20 cellular contexts compared by ENCODE assay signal in genomic region chr4:174201898-174202297, GRCh38.
DNase-seq lines count a peak whose midpoint lies in the region; ATAC-seq, FAIRE-seq and TF ChIP-seq lines count a peak whose summit lies in the region.
"Had no signal": no experiment of that assay in that cellular context is flagged by ENCODE, and none has a peak within 500 bp of the region (broad histone marks: within the 10 kb centered on the region; RNA-seq: fewer than 3 reads in every experiment).

No MANE protein-coding gene starts in this region.

- dilution Hi-C loops in IMR-90 (cut with HindIII; ENCODE audit: low sequenced_read_pairs, unreplicated experiment) = no loop called here

- H3F3A ChIP-seq in SK-N-SH (replicated peaks; ENCODE audit: insufficient read depth) = peaks cover 11% of the 10 kb centered on the region

- H4K8ac ChIP-seq in IMR-90 (ENCODE audit: low read depth in 2 of 2, low read length in 2 of 2) = no peak overlapping the region

- H2AFZ ChIP-seq in IMR-90 (replicated peaks; ENCODE audit: low read length, poor library complexity) = no peak overlapping the region
- H2AFZ ChIP-seq in SK-N-SH (ENCODE audit: low read depth) = peak overlapping the region; percentile 69
- H2AFZ ChIP-seq: GM23248 had no signal

- no peak overlapping the region for H4K91ac ChIP-seq in IMR-90 (ENCODE audit: insufficient read depth, low read depth, low read length)

- H3K4me1 ChIP-seq in IMR-90 (ENCODE audit: control insufficient read depth, insufficient read depth, low read length) = no peaks in the 10 kb centered on the region
- H3K4me1 ChIP-seq in SK-N-SH (ENCODE audit: control insufficient read depth in 1 of 2, insufficient read depth in 2 of 2, low read depth in 1 of 2, low read length in 1 of 2) = peaks cover 24 to 43% of the 10 kb centered on the region in 2 experiments; a peak in 3 of 4 replicates
- peaks cover 14% of the 10 kb centered on the region for H3K4me1 ChIP-seq in muscle layer of colon (ENCODE audit: insufficient read depth, low read length)

- H3K9ac ChIP-seq in IMR-90 (ENCODE audit: low read depth, low read length) = no peak overlapping the region
- peak overlapping the region; percentile 47; the same call in 1 of the 2 replicates for H3K9ac ChIP-seq in SK-N-SH
- H3K9ac ChIP-seq in muscle layer of colon (ENCODE audit: low read length) = no peak overlapping the region
- H3K9ac ChIP-seq: GM23248 had no signal

- no peaks in the 10 kb centered on the region for H3K79me2 ChIP-seq in SK-N-SH (ENCODE audit: insufficient read depth)

- in situ Hi-C loops in IMR-90 (cut with MboI; ENCODE audit: low sequenced_read_pairs) = no loop called here

- TF ChIP-seq CTCF in D721Med (IDR thresholded peaks at IDR 0.05; ENCODE audit: insufficient read depth, missing control alignments) (no peak), IMR-90 (conservative IDR thresholded peaks at IDR 0.05; ENCODE audit: low read depth, low read length) (no peak), SK-N-SH (IDR thresholded peaks at IDR 0.05) (no peak)

- CTCF ChIA-PET in IMR-90 (lab: Yijun Ruan, JAX) = interaction anchor here (0.6 kb wide), 1 partner anchor 55 kb away, joined by 3 read pairs; no protein-coding TSS in a partner anchor
- CTCF ChIA-PET in SK-N-SH (lab: Yijun Ruan, JAX) = interaction anchor here (0.6 to 3.0 kb wide), 6 partner anchors 8 to 211 kb away, joined by 4 to 13 read pairs (median 4); no protein-coding TSS in a partner anchor

- H2AK5ac ChIP-seq in IMR-90 (ENCODE audit: low read depth, low read length) = no peak overlapping the region

- H2BK15ac ChIP-seq in IMR-90 (ENCODE audit: low read depth, low read length) = no peak overlapping the region

- H3K56ac ChIP-seq in IMR-90 (ENCODE audit: extremely low read depth, insufficient read depth, low read length) = no peak overlapping the region

- intact Hi-C loops in IMR-90 (cut with micrococcal nuclease) = no loop called here

- TF ChIP-seq EP300 in SK-N-SH (IDR thresholded peaks at IDR 0.05; ENCODE audit: borderline replicate concordance in 1 of 2, low read depth in 1 of 2, low read length in 1 of 2) = no peak

- H3K27me3 ChIP-seq in IMR-90 (ENCODE audit: control insufficient read depth, insufficient read depth, low read length) (peaks cover 3% of the 10 kb centered on the region; the same call in 1 of the 2 replicates), SK-N-SH (ENCODE audit: insufficient read depth) (no peaks in the 10 kb centered on the region), muscle layer of colon (ENCODE audit: control insufficient read depth in 1 of 2, insufficient read depth in 2 of 2, low read length in 2 of 2) (no peaks in the 10 kb centered on the region)

- H3K27ac ChIP-seq in IMR-90 (ENCODE audit: insufficient read depth, low read length) (no peak overlapping the region), SK-N-SH (ENCODE audit: low read depth in 2 of 2, low read length in 1 of 2) (peak overlapping the region; percentile 36 to 99), muscle layer of colon (ENCODE audit: low read depth, low read length) (peak overlapping the region; percentile 42)
- H3K27ac ChIP-seq: GM23248 had no signal

- no peaks in the 10 kb centered on the region for H3K79me1 ChIP-seq in IMR-90 (ENCODE audit: low read depth in 1 of 2, low read length in 2 of 2)

- no peak overlapping the region for H3K4me2 ChIP-seq in IMR-90 (ENCODE audit: low read depth, low read length)
- H3K4me2 ChIP-seq in SK-N-SH = peak overlapping the region; percentile 58

- H3K36me3 ChIP-seq in IMR-90 (ENCODE audit: control insufficient read depth, insufficient read depth, low read length) = no peaks in the 10 kb centered on the region
- no peaks in the 10 kb centered on the region for H3K36me3 ChIP-seq in SK-N-SH (replicated peaks in 1 of 2; ENCODE audit: control insufficient read depth in 1 of 2, insufficient read depth in 2 of 2, low read length in 1 of 2)
- H3K36me3 ChIP-seq in muscle layer of colon (ENCODE audit: insufficient read depth, low read length) = no peaks in the 10 kb centered on the region

- H3K4ac ChIP-seq in IMR-90 (ENCODE audit: low read depth, low read length) = no peak overlapping the region

- H3K9me1 ChIP-seq in IMR-90 (ENCODE audit: insufficient read depth, low read length) = no peaks in the 10 kb centered on the region

- ATAC-seq in IMR-90 (ENCODE audit: low read depth) (peak; percentile 24; the same call in 1 of the 2 replicates), HG02763 (IDR thresholded peaks at IDR 0.05; ENCODE audit: unreplicated experiment) (no peak)
- ATAC-seq: GM12878, HCT116 had no signal

- no peak overlapping the region for H3K23ac ChIP-seq in IMR-90 (ENCODE audit: low read depth, low read length)

- no CpG with 5 or more reads among the region's 2 CpGs for WGBS in IMR-90 (ENCODE audit: extremely low coverage in 2 of 2, insufficient read length in 1 of 2), 2 experiments
- WGBS in SK-N-SH (ENCODE audit: low lambda C conversion rate) = 15% methylated on average over 2 of the region's 2 CpGs

- no peak for TF ChIP-seq RAD21 in IMR-90 (IDR thresholded peaks at IDR 0.05; ENCODE audit: low read length)
- no peak for TF ChIP-seq RAD21 in SK-N-SH (IDR thresholded peaks at IDR 0.05; ENCODE audit: low read length)

- FAIRE-seq in D721Med (lab: Jason Lieb, UNC) = peak; percentile 35
- FAIRE-seq: GM12878 had no signal

- H4K20me1 ChIP-seq in IMR-90 (ENCODE audit: insufficient read depth, low read length) (no peaks in the 10 kb centered on the region), SK-N-SH (ENCODE audit: insufficient read depth) (no peaks in the 10 kb centered on the region)

- H2BK5ac ChIP-seq in IMR-90 (ENCODE audit: low read depth, low read length, poor library complexity, severe bottlenecking) = no peak overlapping the region

- no peaks in the 10 kb centered on the region for H3K9me2 ChIP-seq in SK-N-SH

- no peak overlapping the region for H3K4me3 ChIP-seq in IMR-90 (ENCODE audit: insufficient read depth, low read depth, low read length)
- peak overlapping the region; percentile 14 to 26; a peak in 3 of 4 replicates for H3K4me3 ChIP-seq in SK-N-SH (ENCODE audit: low read depth in 2 of 2, low read length in 1 of 2)
- H3K4me3 ChIP-seq in muscle layer of colon (ENCODE audit: low read depth in 1 of 2, low read length in 2 of 2) = no peak overlapping the region
- H3K4me3 ChIP-seq: GM12878, GM23248 had no signal

- no peak for DNase-seq in D721Med (ENCODE audit: insufficient read length, low spot score)
- DNase-seq in IMR-90 = no peak
- no peak for DNase-seq in SK-N-SH
- DNase-seq in activated T-cell treated with anti-CD3 and anti-CD28 coated beads, Interleukin-2, amount 50 U/mL, for 1 hour = no peak
- no peak for DNase-seq in NCI-H146 (lab: John Stamatoyannopoulos, UW)
- no peak for DNase-seq in NCI-H2107 treated with DMSO at 0.1 percent for 48 hours (lab: John Stamatoyannopoulos, UW; ENCODE audit: unreplicated experiment)
- DNase-seq: DMS79 treated with DMSO at 0.1 percent for 48 hours, GM23248, KBM-7, NCI-H1092 treated with DMSO at 0.1 percent for 48 hours, NCI-H1436 treated with DMSO at 0.1 percent for 48 hours, NCI-H2081, NCI-H2171 treated with DMSO at 0.1 percent for 48 hours, NCI-H526, RPMI8226, SHP77 had no signal

- no peak overlapping the region for H3K18ac ChIP-seq in IMR-90 (ENCODE audit: low read depth, low read length)

- POLR2A ChIA-PET in IMR-90 (lab: Charles Lee; ENCODE audit: unreplicated experiment) (no interaction called here), SK-N-SH (lab: Yijun Ruan, JAX) (interaction anchor here (0.9 to 4.3 kb wide), 7 partner anchors 8 to 693 kb away, joined by 3 to 67 read pairs (median 5); partner anchors contain the start of gene HAND2)

- BruUV-seq in IMR-90 (replicated peaks; lab: Mats Ljungman, UMichigan) = no TSS peak

- H2AK9ac ChIP-seq in IMR-90 (replicated peaks; ENCODE audit: low read depth, low read length, poor library complexity) = no peak overlapping the region

- H3K9me3 ChIP-seq in IMR-90 (ENCODE audit: control insufficient read depth, insufficient read depth, low read length) (no peaks in the 10 kb centered on the region), SK-N-SH (no peaks in the 10 kb centered on the region), muscle layer of colon (ENCODE audit: low read length) (no peaks in the 10 kb centered on the region)

- no peak overlapping the region for H4K5ac ChIP-seq in IMR-90 (ENCODE audit: low read depth, low read length)

- no peak overlapping the region for H2BK120ac ChIP-seq in IMR-90 (ENCODE audit: low read depth, low read length)

- no peak for TF ChIP-seq POLR2A in IMR-90 (IDR thresholded peaks at IDR 0.05; ENCODE audit: low read depth, low read length)

- H3K14ac ChIP-seq in IMR-90 (replicated peaks; ENCODE audit: low read depth, low read length) = no peak overlapping the region

- H2BK20ac ChIP-seq in IMR-90 (ENCODE audit: low read depth, low read length) = no peak overlapping the region

TF ChIP-seq in IMR-90, 13 proteins besides CTCF, POLR2A, EP300 and RAD21 (continues in another document):
- TF ChIP-seq SMC3 (IDR thresholded peaks at IDR 0.05; ENCODE audit: low read depth, low read length) (no peak), USF2 (IDR thresholded peaks at IDR 0.05; ENCODE audit: low read depth, low read length) (no peak), MXI1 (IDR thresholded peaks at IDR 0.05; ENCODE audit: borderline replicate concordance, low read depth, low read length) (no peak), MAFK (IDR thresholded peaks at IDR 0.05; ENCODE audit: low read depth, low read length) (no peak), FOS (IDR thresholded peaks at IDR 0.05; ENCODE audit: low read depth, low read length) (no peak)

TF ChIP-seq in SK-N-SH, 30 proteins besides CTCF, POLR2A, EP300 and RAD21 (continues in another document):
- TF ChIP-seq FOXM1 (IDR thresholded peaks at IDR 0.05; ENCODE audit: low read depth) (no peak), MAX (IDR thresholded peaks at IDR 0.05; ENCODE audit: low read depth) (no peak), MEF2A (IDR thresholded peaks at IDR 0.05; ENCODE audit: borderline replicate concordance, low read depth) (no peak), YY1 (IDR thresholded peaks at IDR 0.05; ENCODE audit: low read depth) (no peak), JUND (IDR thresholded peaks at IDR 0.05) (no peak), USF2 (IDR thresholded peaks at IDR 0.05; ENCODE audit: borderline replicate concordance, low read depth, low read length) (no peak), FOSL2 (IDR thresholded peaks at IDR 0.05; ENCODE audit: borderline replicate concordance, low read depth) (no peak)

Comparison
In these comparisons a context has a peak if more than half of its experiments do, and no peak if none do; other contexts are left out.
1. H3K4me3 ChIP-seq: peak in SK-N-SH (2 of 2); none in IMR-90 (single experiment) and muscle layer of colon (0 of 2).